In the genomic region with DNA sequence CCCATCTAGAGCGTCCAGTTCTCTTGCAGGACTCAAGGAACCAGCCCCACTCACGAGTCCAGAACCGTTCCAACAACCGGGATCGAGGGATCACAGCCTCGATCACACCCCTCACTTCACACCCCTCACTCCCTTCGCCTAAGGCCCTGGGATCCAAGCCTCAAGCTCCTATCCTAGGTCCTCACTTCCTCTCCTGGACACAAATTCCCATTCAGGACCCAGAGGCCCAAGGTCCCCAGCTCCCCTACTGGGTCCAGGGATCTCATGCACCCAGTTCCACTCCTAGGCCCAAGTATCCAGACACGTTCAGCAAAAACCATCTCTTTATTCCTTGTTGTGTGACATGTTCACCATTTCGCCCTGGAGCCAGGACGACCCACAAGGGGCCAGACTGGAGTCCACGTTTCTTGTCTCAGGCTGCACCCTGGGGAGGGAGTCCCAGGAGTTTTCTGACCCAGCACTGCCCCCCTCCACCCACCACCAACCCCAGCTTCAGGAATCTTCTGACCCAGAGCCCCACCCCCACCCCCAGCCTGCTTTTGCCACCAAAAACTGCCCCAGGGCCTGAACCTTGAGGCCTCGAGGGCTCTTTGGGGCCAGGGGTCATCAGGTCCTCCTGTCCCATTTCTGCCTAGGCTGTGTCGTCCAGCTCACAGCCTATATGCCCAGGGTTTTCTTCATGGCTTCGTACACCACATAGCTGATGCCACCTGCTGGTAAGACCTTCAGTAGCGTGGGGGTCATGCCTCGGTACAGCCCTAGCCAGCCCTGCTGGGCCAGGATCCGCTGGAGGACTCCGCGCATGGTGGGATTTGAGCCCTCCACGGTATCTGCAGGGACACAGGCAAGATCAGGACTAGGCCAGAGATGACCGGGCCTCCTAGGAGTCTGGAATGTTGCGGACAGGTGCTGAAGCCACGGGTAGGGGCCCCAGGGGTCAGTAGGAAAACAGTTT, we compare ENCODE assay signal across 8 cellular contexts. TPM values are rescaled to one million over a fixed set of nuclear protein-coding genes. Genes with fewer than 3 reads are reported as not detected.
DNase-seq lines count a peak whose midpoint lies in the region; ATAC-seq and TF ChIP-seq lines count a peak whose summit lies in the region.

No MANE protein-coding gene starts in this region.

- peaks cover 6% of the 10 kb centered on the region for H3K36me3 ChIP-seq in effector memory CD4-positive, alpha-beta T cell (ENCODE audit: control insufficient read depth, insufficient read depth, low read length)
- H3K36me3 ChIP-seq in trophoblast cell (ENCODE audit: control insufficient read depth in 1 of 2, insufficient read depth in 2 of 2, low read length in 2 of 2), result peaks cover 15 to 19% of the 10 kb centered on the region in 2 experiments

- H4K12ac ChIP-seq in trophoblast cell (ENCODE audit: low read depth, low read length), result peak overlapping the region; percentile 88

- peak overlapping the region; percentile 94 for H4K8ac ChIP-seq in trophoblast cell (ENCODE audit: low read depth, low read length)

- DNase-seq in OCI-M1 (lab: John Stamatoyannopoulos, UW) (peak; percentile 12), trophoblast cell (no peak), SIG-M5 treated with dmso at 0.1 percent for 504 hours (lab: John Stamatoyannopoulos, UW; ENCODE audit: unreplicated experiment) (no peak), iPS-NIHi11 (ENCODE audit: low spot score) (no peak)
- no peak for DNase-seq in effector memory CD4-positive, alpha-beta T cell

- H3K4ac ChIP-seq in trophoblast cell (ENCODE audit: low read depth, low read length), result no peak overlapping the region

- H3K18ac ChIP-seq in trophoblast cell (ENCODE audit: low read length), result peak overlapping the region; percentile 23

- no CpG with 5 or more reads among the region's 23 CpGs for WGBS in trophoblast cell (ENCODE audit: extremely low coverage, insufficient coverage, insufficient read length)

- no peaks in the 10 kb centered on the region for H3K9me3 ChIP-seq in effector memory CD4-positive, alpha-beta T cell (ENCODE audit: control insufficient read depth, low read length)
- H3K9me3 ChIP-seq in trophoblast cell (ENCODE audit: insufficient read depth, low read depth, low read length), result peaks cover 10% of the 10 kb centered on the region

- peaks cover 30% of the 10 kb centered on the region for H3K79me2 ChIP-seq in trophoblast cell (ENCODE audit: control insufficient read depth, insufficient read depth, low read length, poor library complexity)

- peak overlapping the region; percentile 65 for H3K27ac ChIP-seq in effector memory CD4-positive, alpha-beta T cell (ENCODE audit: insufficient read depth, low read length, poor library complexity, severe bottlenecking)
- no peak overlapping the region for H3K27ac ChIP-seq in trophoblast cell (ENCODE audit: low read depth, low read length)

- H3K4me3 ChIP-seq in GM12875 (ENCODE audit: low read depth, low read length), result peak overlapping the region; percentile 37
- no peak overlapping the region for H3K4me3 ChIP-seq in effector memory CD4-positive, alpha-beta T cell (ENCODE audit: insufficient read depth, low read depth, low read length, poor library complexity, severe bottlenecking)
- peak overlapping the region; percentile 20 for H3K4me3 ChIP-seq in trophoblast cell (ENCODE audit: low read depth, low read length)

- peak overlapping the region; percentile 43 for H3K4me2 ChIP-seq in trophoblast cell (ENCODE audit: low read length)

- H3K4me1 ChIP-seq in effector memory CD4-positive, alpha-beta T cell (ENCODE audit: control insufficient read depth, insufficient read depth, low read length, poor library complexity, severe bottlenecking), result peaks cover 17% of the 10 kb centered on the region
- H3K4me1 ChIP-seq in trophoblast cell (ENCODE audit: control insufficient read depth in 1 of 2, insufficient read depth in 2 of 2, low read length in 2 of 2), result peaks cover 6 to 10% of the 10 kb centered on the region in 2 experiments

- H2BK120ac ChIP-seq in trophoblast cell (ENCODE audit: insufficient read depth, low read length, poor library complexity), result peak overlapping the region; percentile 17

- no peak overlapping the region for H2BK5ac ChIP-seq in trophoblast cell (ENCODE audit: low read depth, low read length, poor library complexity)

- no peak overlapping the region for H3K9ac ChIP-seq in trophoblast cell (ENCODE audit: low read length)

- H2BK12ac ChIP-seq in trophoblast cell (ENCODE audit: low read length), result peak overlapping the region; percentile 1

- H3K14ac ChIP-seq in trophoblast cell (ENCODE audit: low read length), result peak overlapping the region; percentile 40

- TF ChIP-seq CTCF in GM12875 (IDR thresholded peaks at IDR 0.05; ENCODE audit: borderline replicate concordance, insufficient read depth, low read depth, low read length), result no peak

- no peak for ATAC-seq in HG03342 (IDR thresholded peaks at IDR 0.05; ENCODE audit: unreplicated experiment)
- no peak for ATAC-seq in GM21381 (IDR thresholded peaks at IDR 0.05; ENCODE audit: unreplicated experiment)

- no peak overlapping the region for H3K23ac ChIP-seq in trophoblast cell (ENCODE audit: low read length)

- peak overlapping the region; percentile 38 for H2AFZ ChIP-seq in trophoblast cell (ENCODE audit: insufficient read depth, low read length, poor library complexity)

- peak overlapping the region; percentile 49 for H4K91ac ChIP-seq in trophoblast cell (ENCODE audit: low read depth, low read length)

- H3K27me3 ChIP-seq in effector memory CD4-positive, alpha-beta T cell (replicated peaks; ENCODE audit: control insufficient read depth, insufficient read depth, low read length, poor library complexity, severe bottlenecking), result no peaks in the 10 kb centered on the region
- no peaks in the 10 kb centered on the region for H3K27me3 ChIP-seq in trophoblast cell (ENCODE audit: insufficient read depth, low read length)

- H2AK5ac ChIP-seq in trophoblast cell (ENCODE audit: low read length), result peak overlapping the region; percentile 55

- peaks cover 8% of the 10 kb centered on the region for H3K79me1 ChIP-seq in trophoblast cell (ENCODE audit: low read length)

RNA-seq across cellular contexts. Expression of a gene that starts 1.4 kb away (rescaled TPM):
- polyA plus RNA-seq in trophoblast cell (2013), result 255 and 259 TPM in 2 replicates

RNA-seq across cellular contexts. Expression of a gene that starts 7.6 kb away (rescaled TPM):
- polyA plus RNA-seq in trophoblast cell (2013), result 0.08 and 0.14 TPM in 2 replicates

RNA-seq across cellular contexts. Expression of a gene that starts 33.0 kb away (rescaled TPM):
- polyA plus RNA-seq in trophoblast cell (2013), result 66.7 and 70.2 TPM in 2 replicates

RNA-seq across cellular contexts. Expression of a gene that starts 33.6 kb away (rescaled TPM):
- polyA plus RNA-seq in trophoblast cell (2013), result 33.1 and 33.5 TPM in 2 replicates

RNA-seq across cellular contexts. Expression of a gene that starts 38.1 kb away (rescaled TPM):
- polyA plus RNA-seq in trophoblast cell (2013), result 24.9 and 27.6 TPM in 2 replicates
